Comparison of ENCODE assay signal across 8 cellular contexts in genomic region chr22:21735198-21736083, GRCh38. TPM values are rescaled to one million over a fixed set of nuclear protein-coding genes. Genes with fewer than 3 reads are reported as not detected.
DNase-seq lines count a peak whose midpoint lies in the region; ATAC-seq and TF ChIP-seq lines count a peak whose summit lies in the region.

TSS of gene YPEL1 (minus strand) at chr22:21735794. CDS start at chr22:21710744, 25,050 bp downstream.

- H2AFZ ChIP-seq in DND-41 (ENCODE audit: low read depth, low read length) (peak within 1 kb of the TSS; percentile 97), KMS-11 (ENCODE audit: low read depth) (peak within 1 kb of the TSS; percentile 95), fibroblast of lung (ENCODE audit: low read length) (peak within 1 kb of the TSS; percentile 86)

- peak within 1 kb of the TSS; percentile 72 to 98 (median 95) for H3K27ac Mint-ChIP-seq in naive B cell

- H3K9me3 ChIP-seq in DND-41 (ENCODE audit: insufficient read depth, low read length, severe bottlenecking) = no peaks in the 10 kb centered on the region
- H3K9me3 ChIP-seq in fibroblast of lung (ENCODE audit: control insufficient read depth, insufficient read depth, low read depth, low read length) = no peaks in the 10 kb centered on the region

- TF ChIP-seq CTCF in DND-41 (IDR thresholded peaks at IDR 0.05; ENCODE audit: borderline replicate concordance, extremely low read depth, low read length, poor library complexity, severe bottlenecking) = no peak
- TF ChIP-seq CTCF in KMS-11 (conservative IDR thresholded peaks at IDR 0.05; ENCODE audit: low read depth, low read length) = no peak
- no peak for TF ChIP-seq CTCF in fibroblast of lung (conservative IDR thresholded peaks at IDR 0.05 in 1 of 2, IDR thresholded peaks at IDR 0.05 in 1 of 2; ENCODE audit: low read depth in 1 of 2, low read length in 2 of 2)

- H3K9ac ChIP-seq in DND-41 (ENCODE audit: low read depth, low read length) (peak within 1 kb of the TSS; percentile 94), KMS-11 (peak within 1 kb of the TSS; percentile 67; the same call in 1 of the 2 replicates), fibroblast of lung (ENCODE audit: insufficient read depth, low read length) (peak within 1 kb of the TSS; percentile 52)

- H3K27me3 ChIP-seq in DND-41 (ENCODE audit: insufficient read depth, low read length, poor library complexity) (no peaks in the 10 kb centered on the region), KMS-11 (ENCODE audit: insufficient read depth, low read depth) (no peaks in the 10 kb centered on the region), fibroblast of lung (ENCODE audit: control insufficient read depth, insufficient read depth, low read length) (no peaks in the 10 kb centered on the region)

- H4K20me1 ChIP-seq in DND-41 (ENCODE audit: insufficient read depth, low read length) = peaks cover 7% of the 10 kb centered on the region; the same call in 1 of the 2 replicates
- H4K20me1 ChIP-seq in KMS-11 (ENCODE audit: insufficient read depth) = no peaks in the 10 kb centered on the region
- H4K20me1 ChIP-seq in fibroblast of lung (ENCODE audit: control insufficient read depth, extremely low read depth, insufficient read depth, low read length) = no peaks in the 10 kb centered on the region

- peak within 1 kb of the TSS; percentile 94 to 99 (median 96) for H3K4me3 Mint-ChIP-seq in naive B cell

- H3K4me1 ChIP-seq in DND-41 (ENCODE audit: insufficient read depth, low read length) (peaks cover 50% of the 10 kb centered on the region), KMS-11 (ENCODE audit: low read depth, poor library complexity, severe bottlenecking) (peaks cover 10% of the 10 kb centered on the region), fibroblast of lung (ENCODE audit: control insufficient read depth, extremely low read depth, insufficient read depth, low read length) (peaks cover 6% of the 10 kb centered on the region)

- H3K9me3 Mint-ChIP-seq in naive B cell = no peaks in the 10 kb centered on the region

- H3K4me3 ChIP-seq in DND-41 (ENCODE audit: low read depth in 1 of 2, low read length in 2 of 2) (peak within 1 kb of the TSS; percentile 81 to 98), KMS-11 (IDR thresholded peaks at IDR 0.05; ENCODE audit: insufficient read depth, low read depth, low read length) (no peak within 1 kb of the TSS), fibroblast of lung (replicated peaks in 1 of 4; ENCODE audit: control extremely low read depth in 1 of 4, insufficient read depth in 1 of 4, low read depth in 3 of 4, low read length in 4 of 4) (peak within 1 kb of the TSS; percentile 29 to 70 (median 52))

- ATAC-seq in DND-41 (ENCODE audit: insufficient read depth, low read depth) (peak; percentile 89), GM21737 (IDR thresholded peaks at IDR 0.05; ENCODE audit: unreplicated experiment) (peak; percentile 87), naive B cell (ENCODE audit: low read depth in 2 of 2) (peak; percentile 86 to 88)

- peak; percentile 95 for DNase-seq in DND-41
- peak; percentile 92 for DNase-seq in RKO (ENCODE audit: low spot score)
- DNase-seq in activated T-helper 1 cell treated with anti-CD3 and anti-CD28 coated beads, Interleukin-2, amount 50 U/mL, for 16 hours (ENCODE audit: low read depth in 1 of 2, low spot score in 1 of 2) = peak; percentile 86 to 94
- peak; percentile 94 to 95 for DNase-seq in fibroblast of lung (ENCODE audit: low read depth in 2 of 2)
- DNase-seq in naive B cell = peak; percentile 99
- peak; percentile 84 to 89 for DNase-seq in stimulated activated CD8-positive, alpha-beta memory T cell treated with anti-CD3 and anti-CD28 coated beads, Interleukin-7, amount 100 ng/mL, for 48 hours (ENCODE audit: extremely low read depth in 1 of 2, low read depth in 1 of 2)

- no peaks in the 10 kb centered on the region for H3K36me3 Mint-ChIP-seq in naive B cell

- H3K27me3 Mint-ChIP-seq in naive B cell = no peaks in the 10 kb centered on the region

- peak within 1 kb of the TSS; percentile 98 for H3K4me2 ChIP-seq in DND-41 (ENCODE audit: insufficient read depth, low read length)
- peak within 1 kb of the TSS; percentile 97 for H3K4me2 ChIP-seq in KMS-11
- H3K4me2 ChIP-seq in fibroblast of lung (ENCODE audit: extremely low read depth, insufficient read depth, low read length) = peak within 1 kb of the TSS; percentile 96

- H3K27ac ChIP-seq in DND-41 (ENCODE audit: low read length) (peak within 1 kb of the TSS; percentile 96), KMS-11 (peak within 1 kb of the TSS; percentile 80), fibroblast of lung (ENCODE audit: insufficient read depth, low read length) (no peak within 1 kb of the TSS)

- peaks cover 9% of the 10 kb centered on the region for H3K36me3 ChIP-seq in DND-41 (ENCODE audit: insufficient read depth, low read length)
- no peaks in the 10 kb centered on the region for H3K36me3 ChIP-seq in KMS-11 (ENCODE audit: insufficient read depth)
- no peaks in the 10 kb centered on the region for H3K36me3 ChIP-seq in fibroblast of lung (ENCODE audit: control insufficient read depth, insufficient read depth, low read length)

- H3K4me1 Mint-ChIP-seq in naive B cell = peaks cover 36 to 59% (median 44%) of the 10 kb centered on the region in 3 donors

- H3K79me2 ChIP-seq in DND-41 (ENCODE audit: insufficient read depth, low read length) = peaks cover 48% of the 10 kb centered on the region
- H3K79me2 ChIP-seq in KMS-11 (ENCODE audit: insufficient read depth, low read depth) = no peaks in the 10 kb centered on the region
- H3K79me2 ChIP-seq in fibroblast of lung (ENCODE audit: control insufficient read depth, insufficient read depth, low read length) = no peaks in the 10 kb centered on the region

RNA-seq across cellular contexts. Expression of gene YPEL1, which starts in this region (rescaled TPM):
- total RNA-seq in fibroblast of lung = 1.5 and 2.3 TPM in 2 replicates
- polyA plus RNA-seq in fibroblast of lung = 0.36 and 0.51 TPM in 2 replicates
- polyA plus RNA-seq in fibroblast of lung (2012) = 0.49 and 0.89 TPM in 2 replicates
- 0.96 TPM in 1 of 2 replicates, not detected in the other for polyA minus RNA-seq in fibroblast of lung (ENCODE audit: low replicate concordance)
- polyA plus RNA-seq in naive B cell (ENCODE audit: low read depth in 6 of 6) = 10 to 100 TPM; 16.6 to 37.2 (median 29.9) TPM

Comparison
In these comparisons a context has a peak if more than half of its experiments do, and no peak if none do; other contexts are left out.
1. RNA of gene YPEL1 (polyA plus RNA-seq): 16.6 to 37.2 TPM in naive B cell; 0.36 to 0.89 TPM in fibroblast of lung; every median in the first group is over 4 times any median in the second.
2. Peak in every context shown above with its lines, with median percentiles within 50 percentile points of each other: ATAC-seq, DNase-seq, H2AFZ ChIP-seq, H3K4me2 ChIP-seq and H3K9ac ChIP-seq.